24 cellular contexts compared by ENCODE assay signal in genomic region chr4:147198411-147199051, GRCh38.
DNase-seq lines count a peak whose midpoint lies in the region; TF ChIP-seq lines count a peak whose summit lies in the region.
"Had no signal": no experiment of that assay in that cellular context is flagged by ENCODE, and none has a peak within 500 bp of the region (broad histone marks: within the 10 kb centered on the region; RNA-seq: fewer than 3 reads in every experiment).

No MANE protein-coding gene starts in this region.

- H3K9me3 ChIP-seq in endodermal cell (ENCODE audit: control insufficient read depth, low read length) (no peaks in the 10 kb centered on the region), osteoblast (ENCODE audit: low read depth, low read length) (no peaks in the 10 kb centered on the region), Peyer's patch (no peaks in the 10 kb centered on the region)
- H3K9me3 ChIP-seq: heart left ventricle, right lobe of liver, suprapubic skin, uterus had no signal

- no peak for TF ChIP-seq POLR2A in Peyer's patch (IDR thresholded peaks at IDR 0.05)

- no peak overlapping the region for H3K4me2 ChIP-seq in osteoblast (ENCODE audit: insufficient read depth, low read length)

- no peaks in the 10 kb centered on the region for H3K9me3 Mint-ChIP-seq in endodermal cell
- H3K9me3 Mint-ChIP-seq: CD4-positive, alpha-beta T cell had no signal

- DNase-seq in AG10803 (ENCODE audit: low read depth) (peak; percentile 28), NCI-H226 (peak; percentile 16), endodermal cell (no peak), osteoblast (ENCODE audit: insufficient read length, low spot score, missing footprints) (no peak), Peyer's patch (no peak), NCI-H1930 (lab: John Stamatoyannopoulos, UW) (no peak)
- DNase-seq in activated CD4-positive, alpha-beta T cell treated with anti-CD3 and anti-CD28 coated beads, Interleukin-2, amount 50 U/mL, for 48 hours = no peak
- no peak for DNase-seq in stimulated activated CD4-positive, alpha-beta T cell treated with anti-CD3 and anti-CD28 coated beads, Interleukin-4, amount 100 ng/mL, for 24 hours
- DNase-seq: activated CD4-positive, CD25-positive, alpha-beta regulatory T cell; activated CD8-positive, alpha-beta T cell treated with anti-CD3 and anti-CD28 coated beads for 36 hours; activated naive CD4-positive, alpha-beta T cell; anterior cingulate cortex; CD4-positive, alpha-beta T cell; GM23248; heart left ventricle; immature natural killer cell; NCI-H1092; NCI-H2081 treated with DMSO at 0.1 percent for 48 hours; NCI-H446 treated with DMSO at 0.1 percent for 48 hours; occipital lobe; right lobe of liver; uterus had no signal

- no peak overlapping the region for H3K4me3 Mint-ChIP-seq in endodermal cell
- H3K4me3 Mint-ChIP-seq: activated CD8-positive, alpha-beta T cell treated with anti-CD3 and anti-CD28 coated beads for 36 hours; CD4-positive, alpha-beta T cell; immature natural killer cell had no signal

- no peaks in the 10 kb centered on the region for H3K36me3 Mint-ChIP-seq in endodermal cell (ENCODE audit: low read depth)
- H3K36me3 Mint-ChIP-seq: immature natural killer cell had no signal

- H3K9ac ChIP-seq in endodermal cell (ENCODE audit: extremely low read depth, low read length, poor library complexity, severe bottlenecking) = peak overlapping the region; percentile 64
- H3K9ac ChIP-seq: GM23248 had no signal

- H3K36me3 ChIP-seq in endodermal cell (ENCODE audit: control insufficient read depth, insufficient read depth, low read length) = no peaks in the 10 kb centered on the region
- H3K36me3 ChIP-seq in osteoblast (ENCODE audit: insufficient read depth, low read length) = no peaks in the 10 kb centered on the region
- H3K36me3 ChIP-seq in Peyer's patch = no peaks in the 10 kb centered on the region
- H3K36me3 ChIP-seq: heart left ventricle, right lobe of liver, suprapubic skin, uterus had no signal

- no peaks in the 10 kb centered on the region for H4K20me1 ChIP-seq in osteoblast (ENCODE audit: insufficient read depth, low read length)

- H3K27me3 ChIP-seq in endodermal cell (ENCODE audit: control insufficient read depth, insufficient read depth, low read length, poor library complexity, severe bottlenecking) (no peaks in the 10 kb centered on the region), osteoblast (ENCODE audit: insufficient read depth, low read length) (no peaks in the 10 kb centered on the region), Peyer's patch (no peaks in the 10 kb centered on the region)
- H3K27me3 ChIP-seq: heart left ventricle, right lobe of liver, suprapubic skin, uterus had no signal

- TF ChIP-seq CTCF in AG10803 (conservative IDR thresholded peaks at IDR 0.05; ENCODE audit: low read length) = no peak
- TF ChIP-seq CTCF in endodermal cell (conservative IDR thresholded peaks at IDR 0.05) = no peak
- no peak for TF ChIP-seq CTCF in osteoblast (IDR thresholded peaks at IDR 0.05; ENCODE audit: extremely low read depth, low read depth, low read length)
- no peak for TF ChIP-seq CTCF in Peyer's patch (IDR thresholded peaks at IDR 0.05)

- H3K4me3 ChIP-seq in AG10803 (ENCODE audit: low read length) = no peak overlapping the region
- H3K4me3 ChIP-seq in endodermal cell (ENCODE audit: low read length) = peak overlapping the region; percentile 13
- no peak overlapping the region for H3K4me3 ChIP-seq in osteoblast (ENCODE audit: insufficient read depth, low read length)
- no peak overlapping the region for H3K4me3 ChIP-seq in Peyer's patch
- H3K4me3 ChIP-seq: GM23248, heart left ventricle, right lobe of liver, SK-N-MC, suprapubic skin, uterus had no signal

- H3K4me1 ChIP-seq in endodermal cell (ENCODE audit: control insufficient read depth, insufficient read depth, low read length) (peaks cover 17% of the 10 kb centered on the region), osteoblast (ENCODE audit: insufficient read depth, low read length) (peaks cover 12% of the 10 kb centered on the region), Peyer's patch (no peaks in the 10 kb centered on the region)
- H3K4me1 ChIP-seq: right lobe of liver, suprapubic skin, uterus had no signal

- H2AFZ ChIP-seq in osteoblast (ENCODE audit: low read length) = peak overlapping the region; percentile 2
- H2AFZ ChIP-seq: GM23248 had no signal

- H3K27ac Mint-ChIP-seq in endodermal cell = peak overlapping the region; percentile 88
- H3K27ac Mint-ChIP-seq: activated CD8-positive, alpha-beta T cell treated with anti-CD3 and anti-CD28 coated beads for 36 hours; CD4-positive, alpha-beta T cell; immature natural killer cell had no signal

- H3K27me3 Mint-ChIP-seq in endodermal cell (ENCODE audit: insufficient read depth) = no peaks in the 10 kb centered on the region

- 50 to 60% methylated on average over 1 to 4 of the region's 4 CpGs for WGBS in endodermal cell (ENCODE audit: insufficient coverage in 1 of 2, insufficient read length in 1 of 2), 2 experiments

- H3K4me1 Mint-ChIP-seq in endodermal cell = peaks cover 37% of the 10 kb centered on the region
- H3K4me1 Mint-ChIP-seq: immature natural killer cell had no signal

- no peaks in the 10 kb centered on the region for H3K79me2 ChIP-seq in osteoblast (ENCODE audit: insufficient read depth, low read length)

- H3K27ac ChIP-seq in endodermal cell (ENCODE audit: low read depth, low read length) = peak overlapping the region; percentile 48
- H3K27ac ChIP-seq in osteoblast (ENCODE audit: low read depth, low read length) = no peak overlapping the region
- no peak overlapping the region for H3K27ac ChIP-seq in Peyer's patch
- H3K27ac ChIP-seq: GM23248, heart left ventricle, right lobe of liver, SK-N-MC, suprapubic skin, uterus had no signal

Comparison
In these comparisons a context has a peak if more than half of its experiments do, and no peak if none do; other contexts are left out.
1. DNase-seq: peak in AG10803 (single experiment) and NCI-H226 (single experiment); none in endodermal cell (single experiment), osteoblast (single experiment), activated CD4-positive, alpha-beta T cell treated with anti-CD3 and anti-CD28 coated beads, Interleukin-2, amount 50 U/mL, for 48 hours (0 of 2), Peyer's patch (0 of 3), stimulated activated CD4-positive, alpha-beta T cell treated with anti-CD3 and anti-CD28 coated beads, Interleukin-4, amount 100 ng/mL, for 24 hours (single experiment) and NCI-H1930 (0 of 2).